In the genomic region with DNA sequence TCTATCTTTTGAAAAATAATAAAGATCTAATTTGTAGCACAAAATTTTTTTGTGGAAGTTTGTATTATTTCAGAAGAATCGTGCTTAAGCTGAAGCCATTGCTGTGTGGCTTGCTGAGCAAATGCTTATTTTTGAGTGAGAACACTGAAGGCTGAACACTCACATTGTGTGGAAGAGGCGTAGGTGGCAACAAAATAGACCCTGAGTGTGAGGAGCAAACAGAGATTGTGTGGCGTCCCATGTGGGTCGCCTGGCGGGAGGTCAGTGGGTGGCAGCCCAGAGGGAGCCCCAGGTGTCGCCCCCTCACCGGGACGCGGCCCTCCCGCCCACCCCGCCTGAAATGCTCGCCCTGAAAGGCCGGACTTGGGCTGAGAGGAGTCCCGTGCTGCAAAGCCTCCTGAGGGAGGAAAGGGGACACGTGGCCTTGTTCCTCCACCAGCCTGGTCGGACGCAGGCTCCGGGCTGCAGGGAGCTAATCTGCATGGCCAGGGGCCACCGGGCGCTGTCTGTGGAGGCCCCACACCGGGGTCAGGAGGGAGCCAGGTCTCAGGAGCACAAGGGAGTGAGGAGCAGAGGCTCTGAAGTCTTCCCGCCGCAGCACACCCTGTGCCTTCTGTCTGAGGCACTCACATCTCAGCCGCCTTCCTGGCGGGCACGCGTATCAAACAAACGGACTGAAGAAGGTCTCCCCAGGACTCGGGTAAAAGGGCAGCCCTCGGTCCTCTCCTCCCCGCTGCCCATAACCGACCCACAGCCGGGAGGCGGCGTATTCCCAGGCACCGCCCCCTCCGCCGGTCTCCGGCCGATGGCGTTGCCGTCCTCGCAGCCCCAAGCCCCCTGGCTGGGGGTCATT, we compare ENCODE assay signal across 1 cellular context.
TF ChIP-seq lines count a peak whose summit lies in the region.

No MANE protein-coding gene starts in this region.

TF ChIP-seq in IMR-90, 13 proteins besides CTCF, POLR2A, EP300 and RAD21:
- TF ChIP-seq SMC3 (IDR thresholded peaks at IDR 0.05; ENCODE audit: low read depth, low read length) (no peak), MAZ (IDR thresholded peaks at IDR 0.05; ENCODE audit: borderline replicate concordance, low read depth, low read length) (no peak), RCOR1 (IDR thresholded peaks at IDR 0.05; ENCODE audit: insufficient replicate concordance, low read length) (no peak), CHD1 (IDR thresholded peaks at IDR 0.05; ENCODE audit: low read depth, low read length) (no peak), CEBPB (IDR thresholded peaks at IDR 0.05; ENCODE audit: low read depth, low read length) (no peak), FOS (IDR thresholded peaks at IDR 0.05; ENCODE audit: low read depth, low read length) (no peak), MAFK (IDR thresholded peaks at IDR 0.05; ENCODE audit: low read depth, low read length) (no peak), RFX5 (IDR thresholded peaks at IDR 0.05; ENCODE audit: low read depth, low read length) (no peak), NFE2L2 (IDR thresholded peaks at IDR 0.05; ENCODE audit: low read depth, low read length) (no peak), MXI1 (IDR thresholded peaks at IDR 0.05; ENCODE audit: borderline replicate concordance, low read depth, low read length) (no peak), BHLHE40 (IDR thresholded peaks at IDR 0.05; ENCODE audit: low read depth, low read length) (no peak)
- TF ChIP-seq, protein P1, sequence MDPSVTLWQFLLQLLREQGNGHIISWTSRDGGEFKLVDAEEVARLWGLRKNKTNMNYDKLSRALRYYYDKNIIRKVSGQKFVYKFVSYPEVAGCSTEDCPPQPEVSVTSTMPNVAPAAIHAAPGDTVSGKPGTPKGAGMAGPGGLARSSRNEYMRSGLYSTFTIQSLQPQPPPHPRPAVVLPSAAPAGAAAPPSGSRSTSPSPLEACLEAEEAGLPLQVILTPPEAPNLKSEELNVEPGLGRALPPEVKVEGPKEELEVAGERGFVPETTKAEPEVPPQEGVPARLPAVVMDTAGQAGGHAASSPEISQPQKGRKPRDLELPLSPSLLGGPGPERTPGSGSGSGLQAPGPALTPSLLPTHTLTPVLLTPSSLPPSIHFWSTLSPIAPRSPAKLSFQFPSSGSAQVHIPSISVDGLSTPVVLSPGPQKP (IDR thresholded peaks at IDR 0.05; ENCODE audit: borderline replicate concordance, low read depth, low read length) = no peak
- TF ChIP-seq, protein P2, sequence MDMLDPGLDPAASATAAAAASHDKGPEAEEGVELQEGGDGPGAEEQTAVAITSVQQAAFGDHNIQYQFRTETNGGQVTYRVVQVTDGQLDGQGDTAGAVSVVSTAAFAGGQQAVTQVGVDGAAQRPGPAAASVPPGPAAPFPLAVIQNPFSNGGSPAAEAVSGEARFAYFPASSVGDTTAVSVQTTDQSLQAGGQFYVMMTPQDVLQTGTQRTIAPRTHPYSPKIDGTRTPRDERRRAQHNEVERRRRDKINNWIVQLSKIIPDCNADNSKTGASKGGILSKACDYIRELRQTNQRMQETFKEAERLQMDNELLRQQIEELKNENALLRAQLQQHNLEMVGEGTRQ (IDR thresholded peaks at IDR 0.05; ENCODE audit: low read depth, low read length) = no peak
